8 cellular contexts compared by ENCODE assay signal in genomic region chr6:2764610-2765165, GRCh38. TPM values are rescaled to one million over a fixed set of nuclear protein-coding genes. Genes with fewer than 3 reads are reported as not detected.
A peak's percentile ranks its signal among the peaks of the same experiment; 100 is the strongest.
DNase-seq lines count a peak whose midpoint lies in the region; ATAC-seq and TF ChIP-seq lines count a peak whose summit lies in the region.

No MANE protein-coding gene starts in this region.

- peak; percentile 75 for TF ChIP-seq POLR2A in GM19099 (IDR thresholded peaks at IDR 0.05; ENCODE audit: extremely low read depth, insufficient read length, low read depth)

- peak overlapping the region; percentile 76 for H3K4me3 Mint-ChIP-seq in activated CD4-positive, alpha-beta memory T cell treated with anti-CD3 and anti-CD28 coated beads, Interleukin-2, amount 10 ng/mL, durations not matched to agents 7 days and 5 days

- H3K27ac ChIP-seq in BLaER1, result peak overlapping the region; percentile 81

- CTCF ChIA-PET in activated CD4-positive, alpha-beta memory T cell treated with anti-CD3 and anti-CD28 coated beads, Interleukin-2, amount 10 ng/mL, durations not matched to agents 7 days and 5 days (lab: Charles Lee), result interaction anchor here (0.9 to 5.1 kb wide), 9 partner anchors 8 to 225 kb away, joined by 3 to 29 read pairs (median 5); partner anchors contain the start of gene MYLK4

- no peaks in the 10 kb centered on the region for H3K27me3 ChIP-seq in BLaER1
- H3K27me3 ChIP-seq in endocrine pancreas (ENCODE audit: control insufficient read depth, insufficient read depth, low read length), result no peaks in the 10 kb centered on the region

- H3K36me3 Mint-ChIP-seq in activated CD4-positive, alpha-beta memory T cell treated with anti-CD3 and anti-CD28 coated beads, Interleukin-2, amount 10 ng/mL, durations not matched to agents 7 days and 5 days (ENCODE audit: low read depth), result peaks cover 12% of the 10 kb centered on the region

- H4K20me1 ChIP-seq in BLaER1, result peaks cover 39% of the 10 kb centered on the region

- peak overlapping the region; percentile 96 for H3K27ac Mint-ChIP-seq in activated CD4-positive, alpha-beta memory T cell treated with anti-CD3 and anti-CD28 coated beads, Interleukin-2, amount 10 ng/mL, durations not matched to agents 7 days and 5 days

- POLR2A ChIA-PET in activated CD4-positive, alpha-beta memory T cell treated with anti-CD3 and anti-CD28 coated beads, Interleukin-2, amount 10 ng/mL, durations not matched to agents 7 days and 5 days (lab: Charles Lee), result interaction anchor here (1.2 to 5.1 kb wide), 11 partner anchors 10 to 302 kb away, joined by 3 to 48 read pairs (median 4); partner anchors contain the start of gene SERPINB1

- H3K9me3 ChIP-seq in BLaER1, result peaks cover 17% of the 10 kb centered on the region
- no peaks in the 10 kb centered on the region for H3K9me3 ChIP-seq in endocrine pancreas (ENCODE audit: control insufficient read depth, low read length)

- peak; percentile 92 for DNase-seq in NCI-H748 treated with DMSO at 0.1 percent for 48 hours (lab: John Stamatoyannopoulos, UW)
- DNase-seq in activated CD4-positive, alpha-beta memory T cell treated with anti-CD3 and anti-CD28 coated beads, Interleukin-2, amount 10 ng/mL, durations not matched to agents 7 days and 5 days, result peak; percentile 69
- peak; percentile 84 for DNase-seq in midbrain (lab: John Stamatoyannopoulos, UW)
- DNase-seq in stimulated activated CD8-positive, alpha-beta memory T cell treated with anti-CD3 and anti-CD28 coated beads, Interleukin-4, amount 100 ng/mL, for 48 hours, result peak; percentile 71

- no peaks in the 10 kb centered on the region for H3K9me3 Mint-ChIP-seq in activated CD4-positive, alpha-beta memory T cell treated with anti-CD3 and anti-CD28 coated beads, Interleukin-2, amount 10 ng/mL, durations not matched to agents 7 days and 5 days

- H3K4me1 Mint-ChIP-seq in activated CD4-positive, alpha-beta memory T cell treated with anti-CD3 and anti-CD28 coated beads, Interleukin-2, amount 10 ng/mL, durations not matched to agents 7 days and 5 days, result peaks cover 44% of the 10 kb centered on the region

- H3K36me3 ChIP-seq in BLaER1 (peaks cover 5% of the 10 kb centered on the region; the same call in 1 of the 2 replicates), endocrine pancreas (ENCODE audit: control insufficient read depth, insufficient read depth, low read length) (no peaks in the 10 kb centered on the region)

- H3K4me2 ChIP-seq in BLaER1, result peak overlapping the region; percentile 82

- H3K27me3 Mint-ChIP-seq in activated CD4-positive, alpha-beta memory T cell treated with anti-CD3 and anti-CD28 coated beads, Interleukin-2, amount 10 ng/mL, durations not matched to agents 7 days and 5 days, result no peaks in the 10 kb centered on the region

- peaks cover 36% of the 10 kb centered on the region for H3K4me1 ChIP-seq in BLaER1
- H3K4me1 ChIP-seq in endocrine pancreas (ENCODE audit: control insufficient read depth, insufficient read depth, low read length), result peaks cover 14% of the 10 kb centered on the region

- H3K4me3 ChIP-seq in BLaER1, result peak overlapping the region; percentile 68
- peak overlapping the region; percentile 70 for H3K4me3 ChIP-seq in endocrine pancreas (ENCODE audit: control insufficient read depth, insufficient read depth, low read length)

- peak; percentile 55 for ATAC-seq in HG03342 (IDR thresholded peaks at IDR 0.05; ENCODE audit: unreplicated experiment)

- H3K9ac ChIP-seq in BLaER1 (peak overlapping the region; percentile 78), endocrine pancreas (ENCODE audit: control insufficient read depth, insufficient read depth, low read length) (peak overlapping the region; percentile 90)

RNA-seq across cellular contexts. Expression of gene WRNIP1, which starts 0.5 kb away (rescaled TPM):
- total RNA-seq in activated CD4-positive, alpha-beta memory T cell treated with anti-CD3 and anti-CD28 coated beads, Interleukin-2, amount 10 ng/mL, durations not matched to agents 7 days and 5 days, result 10 to 100 TPM; 39.6 to 42.1 TPM

RNA-seq across cellular contexts. Expression of gene MYLK4, which starts 14.0 kb away (rescaled TPM):
- total RNA-seq in activated CD4-positive, alpha-beta memory T cell treated with anti-CD3 and anti-CD28 coated beads, Interleukin-2, amount 10 ng/mL, durations not matched to agents 7 days and 5 days, result under 1 TPM; 0.15 to 0.28 TPM

Comparison
In these comparisons a context has a peak if more than half of its experiments do, and no peak if none do; other contexts are left out.
1. Peak in every context shown above with its lines: DNase-seq, ATAC-seq, H3K4me3 ChIP-seq and H3K27ac ChIP-seq.